15 cellular contexts compared by ENCODE assay signal in genomic region chr4:153188966-153189801, GRCh38. TPM values are rescaled to one million over a fixed set of nuclear protein-coding genes. Genes with fewer than 3 reads are reported as not detected.
DNase-seq lines count a peak whose midpoint lies in the region; ATAC-seq, FAIRE-seq and TF ChIP-seq lines count a peak whose summit lies in the region.
"Had no signal": no experiment of that assay in that cellular context is flagged by ENCODE, and none has a peak within 500 bp of the region (broad histone marks: within the 10 kb centered on the region; RNA-seq: fewer than 3 reads in every experiment).

No MANE protein-coding gene starts in this region.

- H2AFZ ChIP-seq in mesenchymal stem cell (ENCODE audit: low read depth, low read length) = no peak overlapping the region

- peak; percentile 85 for FAIRE-seq in bronchial epithelial cell (lab: Jason Lieb, UNC)
- FAIRE-seq in GM12892 (lab: Jason Lieb, UNC) = no peak

- no peak overlapping the region for H3K23ac ChIP-seq in mesenchymal stem cell (ENCODE audit: low read length in 2 of 2)

- H3K79me1 ChIP-seq in mesenchymal stem cell (replicated peaks; ENCODE audit: low read length, poor library complexity, severe bottlenecking) = no peaks in the 10 kb centered on the region

- no peak overlapping the region for H2BK12ac ChIP-seq in mesenchymal stem cell (ENCODE audit: low read length in 2 of 2)

- H2BK120ac ChIP-seq in mesenchymal stem cell (ENCODE audit: low read depth, low read length) = no peak overlapping the region

- H3K9me3 ChIP-seq in mesenchymal stem cell (ENCODE audit: control insufficient read depth, low read length) = no peaks in the 10 kb centered on the region
- H3K9me3 ChIP-seq: BE2C had no signal

- H2BK5ac ChIP-seq in mesenchymal stem cell (ENCODE audit: low read depth, low read length, poor library complexity, severe bottlenecking) = no peak overlapping the region

- no peak overlapping the region for H3K18ac ChIP-seq in mesenchymal stem cell (ENCODE audit: low read depth in 1 of 2, low read length in 2 of 2)

- H3K36me3 ChIP-seq in bronchial epithelial cell (ENCODE audit: control insufficient read depth, insufficient read depth, low read length) (no peaks in the 10 kb centered on the region), mesenchymal stem cell (ENCODE audit: control insufficient read depth in 1 of 2, insufficient read depth in 2 of 2, low read depth in 1 of 2, low read length in 2 of 2) (no peaks in the 10 kb centered on the region)
- H3K36me3 ChIP-seq: BE2C had no signal

- 76% methylated on average over 9 of the region's 11 CpGs for WGBS in mesenchymal stem cell

- no peak overlapping the region for H3K4me3 ChIP-seq in bronchial epithelial cell (ENCODE audit: low read depth, low read length)
- no peak overlapping the region for H3K4me3 ChIP-seq in mesenchymal stem cell (ENCODE audit: insufficient read depth in 1 of 2, low read depth in 1 of 2, low read length in 2 of 2)

- H3K4me1 ChIP-seq in mesenchymal stem cell (ENCODE audit: control insufficient read depth, insufficient read depth, low read depth, low read length) = peaks cover 4% of the 10 kb centered on the region

- H4K91ac ChIP-seq in mesenchymal stem cell (ENCODE audit: low read length) = no peak overlapping the region

- no peak overlapping the region for H4K8ac ChIP-seq in mesenchymal stem cell (ENCODE audit: low read length)

- H3K27me3 ChIP-seq in bronchial epithelial cell (ENCODE audit: control insufficient read depth, insufficient read depth, low read length) (peaks cover 2% of the 10 kb centered on the region), mesenchymal stem cell (ENCODE audit: control insufficient read depth in 1 of 2, insufficient read depth in 1 of 2, low read length in 2 of 2) (peaks cover 0 to 42% of the 10 kb centered on the region in 2 experiments)
- H3K27me3 ChIP-seq: BE2C had no signal

- no peak for TF ChIP-seq POLR2A in erythroblast (IDR thresholded peaks at IDR 0.05; ENCODE audit: low read length)
- no peak for TF ChIP-seq POLR2A in GM12892 (IDR thresholded peaks at IDR 0.05; ENCODE audit: low read depth, low read length)

- H2AK5ac ChIP-seq in mesenchymal stem cell (ENCODE audit: low read length, severe bottlenecking) = no peak overlapping the region

- no peak for TF ChIP-seq CTCF in bronchial epithelial cell (IDR thresholded peaks at IDR 0.05; ENCODE audit: insufficient read depth, low read length, severe bottlenecking)

- H3K9ac ChIP-seq in mesenchymal stem cell (ENCODE audit: low read length) = no peak overlapping the region

- no peak for ATAC-seq in GM21786 (IDR thresholded peaks at IDR 0.05; ENCODE audit: unreplicated experiment)
- ATAC-seq: effector memory CD8-positive, alpha-beta T cell had no signal

- H3K4me2 ChIP-seq in mesenchymal stem cell (ENCODE audit: low read length, poor library complexity, severe bottlenecking) = peak overlapping the region; percentile 17

- DNase-seq in DMS53 treated with DMSO at 0.1 percent for 48 hours (lab: John Stamatoyannopoulos, UW; ENCODE audit: unreplicated experiment) = peak; percentile 42
- DNase-seq in NCI-H146 (lab: John Stamatoyannopoulos, UW) = peak; percentile 35
- peak; percentile 59 for DNase-seq in bronchial epithelial cell (ENCODE audit: low read depth)
- DNase-seq in mesenchymal stem cell = no peak
- DNase-seq in erythroblast (lab: John Stamatoyannopoulos, UW) = no peak
- no peak for DNase-seq in medulla oblongata (ENCODE audit: extremely low spot score)
- no peak for DNase-seq in GM12892 (ENCODE audit: insufficient read length)
- DNase-seq: activated naive CD8-positive, alpha-beta T cell treated with anti-CD3 and anti-CD28 coated beads, Interleukin-2, amount 10 ng/mL, durations not matched to agents 7 days and 5 days; BE2C; effector memory CD8-positive, alpha-beta T cell; GF-D8; GOT3; Karpas-422; T-helper 9 cell had no signal

- no peak overlapping the region for H2BK15ac ChIP-seq in mesenchymal stem cell (ENCODE audit: low read depth, poor library complexity, severe bottlenecking)

- no peak overlapping the region for H3K14ac ChIP-seq in mesenchymal stem cell (ENCODE audit: low read length in 2 of 2)

- peak overlapping the region; percentile 70 for H3K27ac ChIP-seq in mesenchymal stem cell (ENCODE audit: low read length, poor library complexity, severe bottlenecking)

- no peak overlapping the region for H3K4ac ChIP-seq in mesenchymal stem cell (ENCODE audit: low read depth in 1 of 2, low read length in 2 of 2)

RNA-seq across cellular contexts. Expression of gene TRIM2, which starts 15.1 kb away (rescaled TPM):
- 7.1 and 23.4 TPM in 2 replicates for total RNA-seq in bronchial epithelial cell
- 18.0 TPM for polyA plus RNA-seq in mesenchymal stem cell (2013, experiment 1 of 2)
- 18.0 TPM for polyA plus RNA-seq in mesenchymal stem cell (2013, experiment 2 of 2)
- 0.08 TPM for polyA plus RNA-seq in GM12892 (2012; ENCODE audit: missing spikeins)

Comparison
In these comparisons a context has a peak if more than half of its experiments do, and no peak if none do; other contexts are left out.
1. DNase-seq: peak in DMS53 treated with DMSO at 0.1 percent for 48 hours (single experiment), NCI-H146 (single experiment) and bronchial epithelial cell (single experiment); none in mesenchymal stem cell (single experiment), erythroblast (0 of 2), medulla oblongata (single experiment) and GM12892 (single experiment).